Comparison of ENCODE assay signal across 10 cellular contexts in the genomic region with DNA sequence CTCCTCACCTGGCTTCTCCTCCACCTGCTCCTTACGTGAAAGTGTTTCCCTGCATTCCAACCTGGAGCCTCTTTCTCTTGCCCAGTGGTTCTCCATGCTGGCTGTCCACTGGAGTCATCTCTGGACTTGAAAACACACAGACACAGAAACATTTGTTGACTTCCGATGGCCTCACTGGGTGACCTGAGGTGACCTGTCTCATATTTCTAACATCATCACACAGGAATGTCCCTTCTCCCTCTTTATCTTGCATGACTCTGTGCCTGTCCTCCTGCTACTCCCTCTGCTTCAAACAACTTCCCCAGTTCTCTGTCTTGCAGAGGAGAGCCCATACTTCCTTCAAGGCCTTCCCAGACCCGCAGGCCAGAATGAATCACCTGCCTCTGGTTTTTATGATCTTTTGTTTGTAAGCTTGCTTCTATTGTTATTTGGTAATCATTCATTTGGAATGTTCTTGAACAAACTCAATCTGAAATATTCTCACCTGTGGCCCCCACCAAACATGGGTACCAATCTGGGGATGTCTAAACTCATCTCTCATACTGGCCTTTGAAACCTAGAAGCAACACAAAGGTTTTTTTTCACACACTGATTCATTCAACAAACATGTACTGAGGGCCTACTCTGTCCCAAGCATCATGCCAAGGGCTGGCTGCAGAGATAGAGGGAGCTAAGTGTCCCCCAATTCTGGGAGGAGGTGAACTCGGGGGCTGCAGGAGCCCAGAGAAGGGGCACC. TPM values are rescaled to one million over a fixed set of nuclear protein-coding genes. Genes with fewer than 3 reads are reported as not detected.
DNase-seq lines count a peak whose midpoint lies in the region; FAIRE-seq and TF ChIP-seq lines count a peak whose summit lies in the region.
"Had no signal": no experiment of that assay in that cellular context is flagged by ENCODE, and none has a peak within 500 bp of the region (broad histone marks: within the 10 kb centered on the region; RNA-seq: fewer than 3 reads in every experiment).

No MANE protein-coding gene starts in this region.

- no peak for FAIRE-seq in kidney (lab: Jason Lieb, UNC)

- TF ChIP-seq CTCF in BJ (IDR thresholded peaks at IDR 0.05; ENCODE audit: insufficient read depth, low read depth, low read length), result 0 out of 2 replicates have a peak, but pooled peaks have one; percentile 21
- no peak for TF ChIP-seq CTCF in kidney (IDR thresholded peaks at IDR 0.05; ENCODE audit: borderline replicate concordance, extremely low read depth, insufficient read depth)

- no peak overlapping the region for H3K4me3 ChIP-seq in BJ (ENCODE audit: low read depth, low read length)
- no peak overlapping the region for H3K4me3 ChIP-seq in MG63
- no peak overlapping the region for H3K4me3 ChIP-seq in kidney (ENCODE audit: low read length in 2 of 2)
- H3K4me3 ChIP-seq: tibial artery had no signal

- peaks cover 0 to 2% of the 10 kb centered on the region in 2 donors for H3K4me1 ChIP-seq in kidney (ENCODE audit: control insufficient read depth in 1 of 2, insufficient read depth in 1 of 2, low read depth in 1 of 2, low read length in 2 of 2)

- no peak overlapping the region for H3K9ac ChIP-seq in kidney (ENCODE audit: low read length in 2 of 2)

- intact Hi-C loops in kidney (cut with DNase I), result no loop called here

- no peaks in the 10 kb centered on the region for H3K36me3 ChIP-seq in BJ (ENCODE audit: control insufficient read depth, insufficient read depth, low read length)
- H3K36me3 ChIP-seq in MG63, result no peaks in the 10 kb centered on the region
- no peaks in the 10 kb centered on the region for H3K36me3 ChIP-seq in kidney (ENCODE audit: control insufficient read depth in 1 of 2, insufficient read depth in 2 of 2, low read length in 2 of 2)
- H3K36me3 ChIP-seq: tibial artery had no signal

- no peak overlapping the region for H3K27ac ChIP-seq in kidney (ENCODE audit: low read depth in 2 of 2, low read length in 2 of 2)
- H3K27ac ChIP-seq: tibial artery had no signal

- CTCF ChIA-PET in BJ (lab: Yijun Ruan, JAX), result interaction anchor here (0.7 kb wide), 1 partner anchor 195 kb away, joined by 3 read pairs; no protein-coding TSS in a partner anchor

- H3K9me3 ChIP-seq in MG63, result no peaks in the 10 kb centered on the region
- no peaks in the 10 kb centered on the region for H3K9me3 ChIP-seq in kidney (ENCODE audit: control insufficient read depth in 1 of 2, low read length in 2 of 2)
- H3K9me3 ChIP-seq: tibial artery had no signal

- DNase-seq in BJ (ENCODE audit: low read depth) (peak; percentile 69), LHCN-M2 (ENCODE audit: low read depth) (peak; percentile 67), dedifferentiated amniotic fluid mesenchymal stem cell (ENCODE audit: extremely low spot score) (peak; percentile 31), lung microvascular endothelial cell (ENCODE audit: low read depth in 2 of 2) (peak; percentile 37 to 64), MG63 (no peak), nucleus accumbens (lab: John Stamatoyannopoulos, UW) (no peak), NCI-H1092 (lab: John Stamatoyannopoulos, UW) (no peak), kidney (no peak)
- DNase-seq: activated naive CD4-positive, alpha-beta T cell had no signal

- POLR2A ChIA-PET in BJ (lab: Charles Lee), result no interaction called here

- no peaks in the 10 kb centered on the region for H3K27me3 ChIP-seq in BJ (ENCODE audit: control insufficient read depth, insufficient read depth, low read length)
- no peaks in the 10 kb centered on the region for H3K27me3 ChIP-seq in MG63
- H3K27me3 ChIP-seq: tibial artery had no signal

RNA-seq across cellular contexts. Expression of gene RIN3, which starts 9.7 kb away (rescaled TPM):
- polyA plus RNA-seq in BJ (2011; rRNA removed) (4.3 and 8.2 TPM in 2 replicates), kidney (ENCODE audit: insufficient read depth, low read depth, low replicate concordance) (7.1 TPM)
- 7.9 and 14.6 TPM in 2 replicates for polyA minus RNA-seq in BJ (2011; rRNA and poly(A)+ RNA removed)
- total RNA-seq in LHCN-M2 (2014; rRNA removed) (1.5 and 2.1 TPM in 2 replicates), lung microvascular endothelial cell (3.7 and 4.4 TPM in 2 replicates), kidney (30.4 TPM)
- polyA plus RNA-seq in LHCN-M2 (2012), result 4.8 TPM
- total RNA-seq in MG63 (2014; rRNA removed; shearing (Covaris generic); ENCODE audit: low replicate concordance), result 1.4 and 2.2 TPM in 2 replicates

Comparison
In these comparisons a context has a peak if more than half of its experiments do, and no peak if none do; other contexts are left out.
1. DNase-seq: peak in BJ (single experiment), LHCN-M2 (single experiment), dedifferentiated amniotic fluid mesenchymal stem cell (single experiment) and lung microvascular endothelial cell (2 of 2); none in MG63 (single experiment), nucleus accumbens (0 of 56), NCI-H1092 (single experiment) and kidney (single experiment).